Comparison of ENCODE assay signal across 8 cellular contexts in the genomic region with DNA sequence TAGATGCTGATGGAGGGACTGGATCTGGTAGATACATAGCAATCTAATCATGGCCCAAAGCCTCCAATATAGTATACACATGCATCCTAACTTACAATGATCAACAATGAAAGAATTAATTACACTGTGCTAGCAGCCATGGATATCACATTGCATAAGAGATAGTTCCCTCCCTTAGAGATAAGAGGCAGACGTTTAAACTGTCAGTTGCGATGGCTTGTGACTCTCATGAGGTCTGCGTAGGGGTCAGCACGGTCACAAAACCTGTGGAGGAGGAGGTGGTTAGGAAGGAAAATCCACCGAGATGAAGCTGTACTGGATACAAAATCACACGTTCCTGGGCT. TPM values are rescaled to one million over a fixed set of nuclear protein-coding genes. Genes with fewer than 3 reads are reported as not detected.
DNase-seq lines count a peak whose midpoint lies in the region; ATAC-seq and TF ChIP-seq lines count a peak whose summit lies in the region.

No MANE protein-coding gene starts in this region.

- peaks cover 66% of the 10 kb centered on the region for H3K4me1 Mint-ChIP-seq in activated CD4-positive, alpha-beta T cell treated with anti-CD3 and anti-CD28 coated beads, Interleukin-2, amount 10 ng/mL, durations not matched to agents 7 days and 5 days
- H3K4me1 Mint-ChIP-seq in activated naive CD8-positive, alpha-beta T cell treated with anti-CD3 and anti-CD28 coated beads, Interleukin-2, amount 10 ng/mL, durations not matched to agents 7 days and 5 days, result peaks cover 45% of the 10 kb centered on the region

- no peaks in the 10 kb centered on the region for H3K36me3 ChIP-seq in thyroid gland

- H3K9me3 ChIP-seq in thyroid gland, result no peaks in the 10 kb centered on the region

- H3K27ac ChIP-seq in thyroid gland, result peak overlapping the region in 1 of 3 donors; percentile 11

- ATAC-seq in activated naive CD8-positive, alpha-beta T cell treated with anti-CD3 and anti-CD28 coated beads, Interleukin-2, amount 10 ng/mL, durations not matched to agents 7 days and 5 days (ENCODE audit: low read depth), result no peak
- no peak for ATAC-seq in GM21786 (IDR thresholded peaks at IDR 0.05; ENCODE audit: unreplicated experiment)
- ATAC-seq in HG03457 (IDR thresholded peaks at IDR 0.05; ENCODE audit: unreplicated experiment), result no peak

- CTCF ChIA-PET in activated CD4-positive, alpha-beta T cell treated with anti-CD3 and anti-CD28 coated beads, Interleukin-2, amount 10 ng/mL, durations not matched to agents 7 days and 5 days (lab: Charles Lee), result interaction anchor here (0.8 to 6.9 kb wide), 9 partner anchors 13 to 62 kb away, joined by 3 to 51 read pairs (median 4); no protein-coding TSS in a partner anchor

- no peak for TF ChIP-seq CTCF in thyroid gland (IDR thresholded peaks at IDR 0.05)

- H3K27me3 ChIP-seq in thyroid gland, result no peaks in the 10 kb centered on the region

- POLR2A ChIA-PET in activated CD4-positive, alpha-beta T cell treated with anti-CD3 and anti-CD28 coated beads, Interleukin-2, amount 10 ng/mL, durations not matched to agents 7 days and 5 days (lab: Charles Lee), result interaction anchor here (0.7 to 1.7 kb wide), 2 partner anchors 20 to 39 kb away, joined by 3 to 11 read pairs; no protein-coding TSS in a partner anchor
- POLR2A ChIA-PET in activated naive CD8-positive, alpha-beta T cell treated with anti-CD3 and anti-CD28 coated beads, Interleukin-2, amount 10 ng/mL, durations not matched to agents 7 days and 5 days (lab: Charles Lee), result interaction anchor here (0.6 to 4.5 kb wide), 14 partner anchors 8 to 1279 kb away, joined by 3 to 44 read pairs (median 4); a partner anchor contains a TSS

- H3K36me3 Mint-ChIP-seq in activated CD4-positive, alpha-beta T cell treated with anti-CD3 and anti-CD28 coated beads, Interleukin-2, amount 10 ng/mL, durations not matched to agents 7 days and 5 days (ENCODE audit: low read depth), result peaks cover 30% of the 10 kb centered on the region
- peaks cover 26% of the 10 kb centered on the region for H3K36me3 Mint-ChIP-seq in activated naive CD8-positive, alpha-beta T cell treated with anti-CD3 and anti-CD28 coated beads, Interleukin-2, amount 10 ng/mL, durations not matched to agents 7 days and 5 days

- H3K4me3 ChIP-seq in thyroid gland (replicated peaks in 1 of 3), result peak overlapping the region in 2 of 3 donors; percentile 9 to 81

- TF ChIP-seq POLR2A in thyroid gland (IDR thresholded peaks at IDR 0.05), result no peak

- H3K9me3 Mint-ChIP-seq in activated CD4-positive, alpha-beta T cell treated with anti-CD3 and anti-CD28 coated beads, Interleukin-2, amount 10 ng/mL, durations not matched to agents 7 days and 5 days, result peaks cover 12% of the 10 kb centered on the region
- no peaks in the 10 kb centered on the region for H3K9me3 Mint-ChIP-seq in activated naive CD8-positive, alpha-beta T cell treated with anti-CD3 and anti-CD28 coated beads, Interleukin-2, amount 10 ng/mL, durations not matched to agents 7 days and 5 days

- 24 to 30% methylated on average over 6 of the region's 6 CpGs for WGBS in thyroid gland, 2 donors

- intact Hi-C loops in thyroid gland (cut with DNase I), result no loop called here

- H3K4me3 Mint-ChIP-seq in activated CD4-positive, alpha-beta T cell treated with anti-CD3 and anti-CD28 coated beads, Interleukin-2, amount 10 ng/mL, durations not matched to agents 7 days and 5 days, result peak overlapping the region; percentile 99
- H3K4me3 Mint-ChIP-seq in activated naive CD8-positive, alpha-beta T cell treated with anti-CD3 and anti-CD28 coated beads, Interleukin-2, amount 10 ng/mL, durations not matched to agents 7 days and 5 days, result peak overlapping the region; percentile 98

- no peak for DNase-seq in activated CD4-positive, alpha-beta T cell treated with anti-CD3 and anti-CD28 coated beads, Interleukin-2, amount 10 ng/mL, durations not matched to agents 7 days and 5 days
- DNase-seq in activated CD4-positive, alpha-beta T cell treated with anti-CD3 and anti-CD28 coated beads, Interleukin-2, amount 50 U/mL, for 48 hours, result no peak
- no peak for DNase-seq in activated naive CD8-positive, alpha-beta T cell treated with anti-CD3 and anti-CD28 coated beads, Interleukin-2, amount 10 ng/mL, durations not matched to agents 7 days and 5 days
- peak; percentile 53 for DNase-seq in left kidney (ENCODE audit: low read depth, low spot score)
- DNase-seq in thyroid gland, result no peak
- DNase-seq in hippocampal formation (lab: John Stamatoyannopoulos, UW), result no peak

- peak overlapping the region; percentile 95 for H3K27ac Mint-ChIP-seq in activated CD4-positive, alpha-beta T cell treated with anti-CD3 and anti-CD28 coated beads, Interleukin-2, amount 10 ng/mL, durations not matched to agents 7 days and 5 days
- H3K27ac Mint-ChIP-seq in activated naive CD8-positive, alpha-beta T cell treated with anti-CD3 and anti-CD28 coated beads, Interleukin-2, amount 10 ng/mL, durations not matched to agents 7 days and 5 days, result peak overlapping the region; percentile 94

- H3K4me1 ChIP-seq in thyroid gland, result peaks cover 7 to 21% of the 10 kb centered on the region in 2 donors

- H3K27me3 Mint-ChIP-seq in activated CD4-positive, alpha-beta T cell treated with anti-CD3 and anti-CD28 coated beads, Interleukin-2, amount 10 ng/mL, durations not matched to agents 7 days and 5 days, result peaks cover 17% of the 10 kb centered on the region
- H3K27me3 Mint-ChIP-seq in activated naive CD8-positive, alpha-beta T cell treated with anti-CD3 and anti-CD28 coated beads, Interleukin-2, amount 10 ng/mL, durations not matched to agents 7 days and 5 days, result peaks cover 23% of the 10 kb centered on the region

RNA-seq across cellular contexts. Expression of a gene that starts 0.8 kb away (rescaled TPM):
- 10 to 100 TPM; 44.3 to 46.8 TPM for total RNA-seq in activated CD4-positive, alpha-beta T cell treated with anti-CD3 and anti-CD28 coated beads, Interleukin-2, amount 10 ng/mL, durations not matched to agents 7 days and 5 days
- total RNA-seq in activated naive CD8-positive, alpha-beta T cell treated with anti-CD3 and anti-CD28 coated beads, Interleukin-2, amount 10 ng/mL, durations not matched to agents 7 days and 5 days, result 10 to 100 TPM; 45.7 to 50.4 TPM
- 10 to 100 TPM; 39.7 to 64.2 (median 45.4) TPM for total RNA-seq in thyroid gland

RNA-seq across cellular contexts. Expression of a gene that starts 28.6 kb away (rescaled TPM):
- 10 to 100 TPM; 20.8 to 21.3 TPM for total RNA-seq in activated CD4-positive, alpha-beta T cell treated with anti-CD3 and anti-CD28 coated beads, Interleukin-2, amount 10 ng/mL, durations not matched to agents 7 days and 5 days
- total RNA-seq in activated naive CD8-positive, alpha-beta T cell treated with anti-CD3 and anti-CD28 coated beads, Interleukin-2, amount 10 ng/mL, durations not matched to agents 7 days and 5 days, result 10 to 100 TPM; 23.4 to 26.2 TPM
- total RNA-seq in thyroid gland, result 10 to 100 TPM; 35.9 to 47.9 (median 44.6) TPM
